In the genomic region with DNA sequence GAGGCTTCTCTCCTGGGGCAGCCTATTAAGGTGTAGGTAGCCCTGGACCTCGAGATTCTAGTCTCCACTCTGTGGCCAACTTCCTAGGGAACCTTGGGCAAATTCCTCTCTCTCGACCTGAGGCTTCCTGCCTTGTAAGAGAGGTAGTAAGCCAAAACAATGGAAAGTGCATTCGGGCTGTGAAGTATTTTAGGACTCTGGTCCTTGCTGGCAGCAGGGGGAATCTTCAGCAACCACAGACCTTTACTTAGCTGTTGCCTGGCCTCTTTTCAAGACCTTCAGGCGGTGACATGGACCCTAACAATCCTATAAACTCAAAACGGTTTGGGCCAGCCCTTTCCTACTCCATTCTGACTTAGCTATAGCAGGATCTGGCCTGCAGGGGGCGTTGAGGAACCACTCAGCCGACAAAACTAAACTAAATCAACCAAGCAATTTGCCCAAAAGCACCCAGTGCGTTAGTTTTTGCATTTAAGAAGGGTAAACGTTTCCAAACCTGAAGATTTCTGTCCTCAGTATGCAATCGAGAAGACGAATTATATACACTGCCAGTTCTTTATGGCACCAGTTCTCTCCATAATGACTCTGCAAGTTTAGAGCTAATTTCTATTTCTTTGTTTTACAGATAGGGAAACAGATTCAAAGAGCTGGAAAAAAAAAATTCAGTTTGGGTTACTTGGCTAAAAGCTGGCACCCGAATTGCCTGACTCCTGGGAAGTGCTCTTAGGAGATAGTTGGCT, we compare ENCODE assay signal across 8 cellular contexts. TPM values are rescaled to one million over a fixed set of nuclear protein-coding genes. Genes with fewer than 3 reads are reported as not detected.
DNase-seq lines count a peak whose midpoint lies in the region; ATAC-seq and TF ChIP-seq lines count a peak whose summit lies in the region.

No MANE protein-coding gene starts in this region.

- H3K4me3 Mint-ChIP-seq in naive thymus-derived CD8-positive, alpha-beta T cell: peak overlapping the region; percentile 68 to 98 (median 84)
- H3K4me3 Mint-ChIP-seq in stimulated activated effector memory CD8-positive, alpha-beta T cell treated with anti-CD3 and anti-CD28 coated beads, Interleukin-12 subunit alpha, Interleukin-12 subunit beta, amount 100 ng/mL, for 72 hours: peak overlapping the region; percentile 90

- no peaks in the 10 kb centered on the region for H3K27me3 Mint-ChIP-seq in naive thymus-derived CD8-positive, alpha-beta T cell

- peak in 1 of 2 donors; percentile 18 for ATAC-seq in naive thymus-derived CD8-positive, alpha-beta T cell
- ATAC-seq in stimulated activated effector memory CD8-positive, alpha-beta T cell treated with anti-CD3 and anti-CD28 coated beads, Interleukin-12 subunit alpha, Interleukin-12 subunit beta, amount 100 ng/mL, for 72 hours: peak; percentile 47
- ATAC-seq in GM18858 (IDR thresholded peaks at IDR 0.05; ENCODE audit: unreplicated experiment): no peak

- H3K4me1 ChIP-seq in Peyer's patch (peaks cover 9 to 32% (median 17%) of the 10 kb centered on the region in 4 donors), fibroblast of lung (ENCODE audit: control insufficient read depth, extremely low read depth, insufficient read depth, low read length) (peaks cover 12% of the 10 kb centered on the region)

- no peak overlapping the region for H3K9ac ChIP-seq in fibroblast of lung (ENCODE audit: insufficient read depth, low read length)

- H3K79me2 ChIP-seq in fibroblast of lung (ENCODE audit: control insufficient read depth, insufficient read depth, low read length): no peaks in the 10 kb centered on the region

- peaks cover 23 to 59% (median 47%) of the 10 kb centered on the region in 4 donors for H3K4me1 Mint-ChIP-seq in naive thymus-derived CD8-positive, alpha-beta T cell
- H3K4me1 Mint-ChIP-seq in stimulated activated effector memory CD8-positive, alpha-beta T cell treated with anti-CD3 and anti-CD28 coated beads, Interleukin-12 subunit alpha, Interleukin-12 subunit beta, amount 100 ng/mL, for 72 hours: peaks cover 52% of the 10 kb centered on the region

- H3K27ac ChIP-seq in Peyer's patch: peak overlapping the region; percentile 77 to 93 (median 86)
- no peak overlapping the region for H3K27ac ChIP-seq in fibroblast of lung (ENCODE audit: insufficient read depth, low read length)

- H3K9me3 ChIP-seq in Peyer's patch (no peaks in the 10 kb centered on the region), fibroblast of lung (ENCODE audit: control insufficient read depth, insufficient read depth, low read depth, low read length) (no peaks in the 10 kb centered on the region)

- no peaks in the 10 kb centered on the region for H4K20me1 ChIP-seq in fibroblast of lung (ENCODE audit: control insufficient read depth, extremely low read depth, insufficient read depth, low read length)

- peak; percentile 92 to 95 (median 94) for TF ChIP-seq CTCF in Peyer's patch (IDR thresholded peaks at IDR 0.05)
- TF ChIP-seq CTCF in fibroblast of lung (conservative IDR thresholded peaks at IDR 0.05 in 1 of 2, IDR thresholded peaks at IDR 0.05 in 1 of 2; ENCODE audit: low read depth in 1 of 2, low read length in 2 of 2): peak; percentile 92 to 96

- H3K9me3 Mint-ChIP-seq in naive thymus-derived CD8-positive, alpha-beta T cell: no peaks in the 10 kb centered on the region
- H3K9me3 Mint-ChIP-seq in stimulated activated effector memory CD8-positive, alpha-beta T cell treated with anti-CD3 and anti-CD28 coated beads, Interleukin-12 subunit alpha, Interleukin-12 subunit beta, amount 100 ng/mL, for 72 hours: no peaks in the 10 kb centered on the region

- H3K36me3 Mint-ChIP-seq in naive thymus-derived CD8-positive, alpha-beta T cell: no peaks in the 10 kb centered on the region
- H3K36me3 Mint-ChIP-seq in stimulated activated effector memory CD8-positive, alpha-beta T cell treated with anti-CD3 and anti-CD28 coated beads, Interleukin-12 subunit alpha, Interleukin-12 subunit beta, amount 100 ng/mL, for 72 hours: peaks cover 10% of the 10 kb centered on the region

- H3K27ac Mint-ChIP-seq in naive thymus-derived CD8-positive, alpha-beta T cell: peak overlapping the region; percentile 92 to 98 (median 94)
- peak overlapping the region; percentile 90 for H3K27ac Mint-ChIP-seq in stimulated activated effector memory CD8-positive, alpha-beta T cell treated with anti-CD3 and anti-CD28 coated beads, Interleukin-12 subunit alpha, Interleukin-12 subunit beta, amount 100 ng/mL, for 72 hours

- H2AFZ ChIP-seq in fibroblast of lung (ENCODE audit: low read length): peak overlapping the region; percentile 68

- no peak overlapping the region for H3K4me2 ChIP-seq in fibroblast of lung (ENCODE audit: extremely low read depth, insufficient read depth, low read length)

- no peaks in the 10 kb centered on the region for H3K27me3 ChIP-seq in Peyer's patch
- H3K27me3 ChIP-seq in fibroblast of lung (ENCODE audit: control insufficient read depth, insufficient read depth, low read length): no peaks in the 10 kb centered on the region

- H3K4me3 ChIP-seq in Peyer's patch: peak overlapping the region in 2 of 4 donors; percentile 7 to 12
- peak overlapping the region in 2 of 4 experiments; percentile 18 to 48 for H3K4me3 ChIP-seq in fibroblast of lung (replicated peaks in 1 of 4; ENCODE audit: control extremely low read depth in 1 of 4, insufficient read depth in 1 of 4, low read depth in 3 of 4, low read length in 4 of 4)

- H3K36me3 ChIP-seq in Peyer's patch (no peaks in the 10 kb centered on the region), fibroblast of lung (ENCODE audit: control insufficient read depth, insufficient read depth, low read length) (no peaks in the 10 kb centered on the region)

- TF ChIP-seq POLR2A in Peyer's patch (IDR thresholded peaks at IDR 0.05): no peak

- peak; percentile 92 for DNase-seq in ELF-1 (ENCODE audit: low read depth, low spot score)
- DNase-seq in KG1 (lab: John Stamatoyannopoulos, UW): peak; percentile 81
- peak; percentile 82 to 94 (median 90) for DNase-seq in Peyer's patch
- DNase-seq in activated T-helper 1 cell treated with Interleukin-2 at 50 U/mL for 16 hours (ENCODE audit: low read depth): peak; percentile 68
- peak; percentile 68 to 89 for DNase-seq in fibroblast of lung (ENCODE audit: low read depth in 2 of 2)
- peak; percentile 61 to 89 (median 78) for DNase-seq in naive thymus-derived CD8-positive, alpha-beta T cell
- peak; percentile 67 to 90 for DNase-seq in stimulated activated effector memory CD8-positive, alpha-beta T cell treated with anti-CD3 and anti-CD28 coated beads, Interleukin-12 subunit alpha, Interleukin-12 subunit beta, amount 100 ng/mL, for 72 hours (ENCODE audit: low spot score in 2 of 2)

- POLR2A ChIA-PET in naive thymus-derived CD8-positive, alpha-beta T cell (lab: Charles Lee): interaction anchor here (0.5 to 8.2 kb wide), 14 partner anchors 11 to 978 kb away, joined by 3 to 183 read pairs (median 4); partner anchors contain the start of genes ATP5IF1, DNAJC8, MED18 and RCC1

RNA-seq across cellular contexts. Expression of gene SESN2, which starts 10.9 kb away (rescaled TPM):
- total RNA-seq in Peyer's patch: 10 to 100 TPM in 3 of 4 donors, 1 to 10 TPM in 1; 4.1 to 33.8 (median 26.1) TPM
- total RNA-seq in fibroblast of lung: 40.1 and 55.2 TPM in 2 replicates
- polyA plus RNA-seq in fibroblast of lung: 8.4 and 12.4 TPM in 2 replicates
- 9.7 and 15.0 TPM in 2 replicates for polyA plus RNA-seq in fibroblast of lung (2012)
- 26.2 and 35.5 TPM in 2 replicates for polyA minus RNA-seq in fibroblast of lung (ENCODE audit: low replicate concordance)
- 1 to 10 TPM; 6.4 to 6.6 TPM for total RNA-seq in naive thymus-derived CD8-positive, alpha-beta T cell
- 1 to 10 TPM; 1.6 to 8.2 (median 4.7) TPM for polyA plus RNA-seq in naive thymus-derived CD8-positive, alpha-beta T cell

RNA-seq across cellular contexts. Expression of gene ATP5IF1, which starts 12.5 kb away (rescaled TPM):
- total RNA-seq in Peyer's patch (100 to 1,000 TPM; 180 to 381 (median 358) TPM), fibroblast of lung (100 and 146 TPM in 2 replicates)
- polyA plus RNA-seq in fibroblast of lung: 269 and 279 TPM in 2 replicates
- polyA plus RNA-seq in fibroblast of lung (2012): 333 and 339 TPM in 2 replicates
- polyA minus RNA-seq in fibroblast of lung (ENCODE audit: low replicate concordance): 18.3 and 26.1 TPM in 2 replicates
- 100 to 1,000 TPM; 113 to 120 TPM for total RNA-seq in naive thymus-derived CD8-positive, alpha-beta T cell
- polyA plus RNA-seq in naive thymus-derived CD8-positive, alpha-beta T cell: 100 to 1,000 TPM; 468 to 666 (median 606) TPM

RNA-seq across cellular contexts. Expression of gene DNAJC8, which starts 15.6 kb away (rescaled TPM):
- 10 to 100 TPM; 25.9 to 52.8 (median 33.0) TPM for total RNA-seq in Peyer's patch
- 56.1 and 57.0 TPM in 2 replicates for total RNA-seq in fibroblast of lung
- 120 and 157 TPM in 2 replicates for polyA plus RNA-seq in fibroblast of lung
- polyA plus RNA-seq in fibroblast of lung (2012): 95.6 and 130 TPM in 2 replicates
- polyA minus RNA-seq in fibroblast of lung (ENCODE audit: low replicate concordance): 37.7 and 63.8 TPM in 2 replicates
- 10 to 100 TPM; 68.1 to 79.4 TPM for total RNA-seq in naive thymus-derived CD8-positive, alpha-beta T cell
- 100 to 1,000 TPM; 145 to 156 (median 151) TPM for polyA plus RNA-seq in naive thymus-derived CD8-positive, alpha-beta T cell
